In the genomic region with DNA sequence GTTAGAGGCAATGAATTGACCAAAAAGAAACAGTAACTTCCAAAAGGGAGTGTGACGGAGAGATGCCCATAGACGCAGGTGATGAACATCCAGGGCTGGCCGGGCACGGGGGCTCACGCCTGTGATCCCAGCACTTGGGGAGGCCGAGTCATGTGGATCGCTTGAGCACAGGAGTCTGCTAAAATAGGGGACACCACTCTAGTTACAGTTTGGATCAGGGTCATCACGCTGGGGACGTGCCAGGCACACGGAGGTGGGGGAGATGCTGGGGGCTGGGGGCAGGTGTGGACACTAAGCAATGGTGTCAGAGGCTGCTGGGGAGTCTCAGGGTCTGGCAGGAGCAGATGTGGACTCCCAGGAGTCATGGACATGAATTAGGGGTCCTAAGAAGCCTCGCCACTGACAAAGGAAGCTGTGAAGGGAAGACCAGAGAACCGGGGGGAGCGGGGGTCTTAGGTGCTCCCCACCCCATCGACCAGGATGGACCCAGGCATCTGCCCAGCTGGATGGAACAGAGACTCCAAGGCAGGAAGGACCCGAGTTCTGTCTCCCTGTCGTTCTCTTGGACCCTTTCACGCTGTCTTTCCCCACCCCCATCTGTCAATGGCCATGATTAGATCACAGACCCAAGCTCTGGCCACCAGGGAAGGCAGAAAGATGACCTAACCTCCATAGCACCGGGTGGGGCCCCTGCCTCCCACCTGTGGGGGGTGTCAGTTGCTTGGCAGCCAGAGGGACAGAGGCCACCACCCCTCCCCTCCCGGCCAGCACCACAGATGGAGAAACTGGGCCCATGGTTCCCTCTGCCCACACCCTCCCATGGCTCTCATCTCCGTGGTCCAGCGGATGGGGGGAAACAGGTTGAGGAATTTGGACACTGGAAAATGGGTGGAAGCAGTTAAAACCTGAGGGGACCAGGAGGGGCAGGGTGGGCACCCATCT, we compare ENCODE assay signal across 1 cellular context.
TF ChIP-seq lines count a peak whose summit lies in the region.

No MANE protein-coding gene starts in this region.

TF ChIP-seq in endothelial cell of umbilical vein, 7 proteins besides CTCF, POLR2A, EP300 and RAD21:
- TF ChIP-seq MYC (IDR thresholded peaks at IDR 0.05; ENCODE audit: low read depth, low read length) (no peak), POLR2AphosphoS5 (IDR thresholded peaks at IDR 0.05; ENCODE audit: insufficient read depth, low read depth, low read length) (peak; percentile 10), GATA2 (IDR thresholded peaks at IDR 0.05; ENCODE audit: insufficient read depth, insufficient read length, low read depth, low read length) (no peak)
